22 cellular contexts compared by ENCODE assay signal in genomic region chr4:6727943-6728250, GRCh38. TPM values are rescaled to one million over a fixed set of nuclear protein-coding genes. Genes with fewer than 3 reads are reported as not detected.
DNase-seq lines count a peak whose midpoint lies in the region; ATAC-seq and TF ChIP-seq lines count a peak whose summit lies in the region.
"Had no signal": no experiment of that assay in that cellular context is flagged by ENCODE, and none has a peak within 500 bp of the region (broad histone marks: within the 10 kb centered on the region; RNA-seq: fewer than 3 reads in every experiment).

No MANE protein-coding gene starts in this region.

- ATAC-seq in stimulated activated naive CD8-positive, alpha-beta T cell treated with anti-CD3 and anti-CD28 coated beads, Interleukin-15, Interleukin-2, amounts not matched to agents 100 U/mL and 50 U/mL, for 24 hours, result no peak
- ATAC-seq in HG02610 (IDR thresholded peaks at IDR 0.05; ENCODE audit: unreplicated experiment), result no peak
- ATAC-seq: activated naive CD4-positive, alpha-beta T cell treated with anti-CD3 and anti-CD28 coated beads, Interleukin-2, amount 50 U/mL, for 72 hours; naive thymus-derived CD8-positive, alpha-beta T cell had no signal

- no peaks in the 10 kb centered on the region for H3K9me3 Mint-ChIP-seq in mesothelial cell of epicardium
- H3K9me3 Mint-ChIP-seq: activated naive CD4-positive, alpha-beta T cell treated with anti-CD3 and anti-CD28 coated beads, Interleukin-2, amount 50 U/mL, for 72 hours; naive thymus-derived CD8-positive, alpha-beta T cell had no signal

- peaks cover 2% of the 10 kb centered on the region for H3K4me1 Mint-ChIP-seq in mesothelial cell of epicardium

- no peaks in the 10 kb centered on the region for H3K27me3 Mint-ChIP-seq in mesothelial cell of epicardium (ENCODE audit: low read depth)
- H3K27me3 Mint-ChIP-seq: naive thymus-derived CD8-positive, alpha-beta T cell had no signal

- no peak for TF ChIP-seq CTCF in A673 (conservative IDR thresholded peaks at IDR 0.05; ENCODE audit: low read depth, low read length)
- no peak for TF ChIP-seq CTCF in GM10248 (IDR thresholded peaks at IDR 0.05; ENCODE audit: control extremely low read depth, extremely low read depth, low read depth, missing control alignments)
- no peak for TF ChIP-seq CTCF in astrocyte of the spinal cord (IDR thresholded peaks at IDR 0.05; ENCODE audit: low read depth, low read length)
- no peak for TF ChIP-seq CTCF in mesothelial cell of epicardium (IDR thresholded peaks at IDR 0.05; ENCODE audit: unreplicated experiment)

- peak; percentile 19 for DNase-seq in A673 (ENCODE audit: low spot score)
- DNase-seq in GM10248 (ENCODE audit: extremely low spot score), result peak; percentile 15
- DNase-seq in astrocyte of the spinal cord (ENCODE audit: low read depth, low spot score), result peak; percentile 34
- no peak for DNase-seq in mesothelial cell of epicardium (ENCODE audit: low spot score in 2 of 2, unreplicated experiment in 2 of 2)
- no peak for DNase-seq in NCI-H1694 (lab: John Stamatoyannopoulos, UW)
- no peak for DNase-seq in NCI-H2171 (lab: John Stamatoyannopoulos, UW)
- no peak for DNase-seq in stimulated activated naive CD8-positive, alpha-beta T cell treated with anti-CD3 and anti-CD28 coated beads, Interleukin-15, Interleukin-2, amounts not matched to agents 100 U/mL and 50 U/mL, for 24 hours
- DNase-seq: activated CD4-positive, alpha-beta T cell treated with anti-CD3 and anti-CD28 coated beads, Interleukin-2, amount 50 U/mL, for 4 hours; activated T-cell treated with anti-CD3 and anti-CD28 coated beads, Interleukin-2, amount 50 U/mL, for 48 hours; DND-41; erythroblast; foreskin melanocyte; kidney glomerular epithelial cell; mammary epithelial cell; naive thymus-derived CD8-positive, alpha-beta T cell; NCI-H1930; NCI-H446 treated with DMSO at 0.1 percent for 48 hours; stomach had no signal

- H3K27ac Mint-ChIP-seq in mesothelial cell of epicardium, result peak overlapping the region; percentile 22

- no peak overlapping the region for H3K4me3 ChIP-seq in A673 (ENCODE audit: low read depth, low read length, poor library complexity, severe bottlenecking)
- no peak overlapping the region for H3K4me3 ChIP-seq in astrocyte of the spinal cord (ENCODE audit: low read depth, low read length)
- H3K4me3 ChIP-seq: vagina had no signal

- H3K27ac ChIP-seq in A673 (ENCODE audit: low read depth, low read length, poor library complexity, severe bottlenecking), result no peak overlapping the region
- H3K27ac ChIP-seq: KMS-11, vagina had no signal

- in situ Hi-C loops in astrocyte of the spinal cord (cut with HindIII; ENCODE audit: low sequenced_read_pairs), result no loop called here

- H3K36me3 Mint-ChIP-seq in mesothelial cell of epicardium, result no peaks in the 10 kb centered on the region
- H3K36me3 Mint-ChIP-seq: activated naive CD4-positive, alpha-beta T cell treated with anti-CD3 and anti-CD28 coated beads, Interleukin-2, amount 50 U/mL, for 72 hours; naive thymus-derived CD8-positive, alpha-beta T cell had no signal

- CTCF ChIA-PET in A673 (lab: Charles Lee), result no interaction called here
- CTCF ChIA-PET in GM10248 (lab: Yijun Ruan, JAX), result interaction anchor here (2.0 to 3.4 kb wide), 2 partner anchors 146 to 343 kb away, joined by 6 to 26 read pairs; no protein-coding TSS in a partner anchor

- H3K36me3 ChIP-seq in A673 (ENCODE audit: insufficient read depth, low read length, poor library complexity, severe bottlenecking), result no peaks in the 10 kb centered on the region
- H3K36me3 ChIP-seq: stomach, vagina had no signal

- no peak overlapping the region for H3K4me3 Mint-ChIP-seq in mesothelial cell of epicardium

- intact Hi-C loops in A673 (cut with micrococcal nuclease; ENCODE audit: unreplicated experiment), result no loop called here

- POLR2A ChIA-PET in A673 (lab: Charles Lee; ENCODE audit: low non-redundant PET), result no interaction called here
- POLR2A ChIA-PET in GM10248 (lab: Yijun Ruan, JAX), result no interaction called here

- H3K27me3 ChIP-seq in A673 (replicated peaks; ENCODE audit: insufficient read depth, low read depth, low read length, poor library complexity), result no peaks in the 10 kb centered on the region
- H3K27me3 ChIP-seq: stomach, vagina had no signal

- no TSS peak for BruUV-seq in A673 (replicated peaks; lab: Mats Ljungman, UMichigan)

- peaks cover 12% of the 10 kb centered on the region for H3K4me1 ChIP-seq in A673 (ENCODE audit: insufficient read depth, low read length, poor library complexity, severe bottlenecking)

- no peaks in the 10 kb centered on the region for H3K9me3 ChIP-seq in A673 (ENCODE audit: low read depth, low read length, poor library complexity, severe bottlenecking)
- H3K9me3 ChIP-seq: stomach, vagina had no signal

RNA-seq across cellular contexts. Expression of gene BLOC1S4, which starts 11.9 kb away (rescaled TPM):
- total RNA-seq in A673 (2021) (12.3 and 13.2 TPM in 2 replicates), mesothelial cell of epicardium (17.0 to 18.1 TPM (median 18.0 TPM) in 3 replicates)

RNA-seq across cellular contexts. Expression of gene MRFAP1L1, which starts 18.2 kb away (rescaled TPM):
- total RNA-seq in A673 (2021), result 60.8 and 61.0 TPM in 2 replicates
- 66.9 to 68.8 TPM (median 67.9 TPM) in 3 replicates for total RNA-seq in mesothelial cell of epicardium

RNA-seq across cellular contexts. Expression of gene S100P, which starts 34.2 kb away (rescaled TPM):
- total RNA-seq in A673 (2021), result 0.45 and 0.98 TPM in 2 replicates
- 1.1 to 4.6 TPM (median 3.4 TPM) in 3 replicates for total RNA-seq in mesothelial cell of epicardium

RNA-seq across cellular contexts. Expression of gene KIAA0232, which starts 54.6 kb away (rescaled TPM):
- total RNA-seq in A673 (2021), result 30.2 and 33.3 TPM in 2 replicates
- total RNA-seq in mesothelial cell of epicardium, result 36.5 to 39.6 TPM (median 37.8 TPM) in 3 replicates

Comparison
In these comparisons a context has a peak if more than half of its experiments do, and no peak if none do; other contexts are left out.
1. DNase-seq: peak in A673 (single experiment), GM10248 (single experiment) and astrocyte of the spinal cord (single experiment); none in mesothelial cell of epicardium (0 of 2), NCI-H1694 (single experiment), NCI-H2171 (single experiment) and stimulated activated naive CD8-positive, alpha-beta T cell treated with anti-CD3 and anti-CD28 coated beads, Interleukin-15, Interleukin-2, amounts not matched to agents 100 U/mL and 50 U/mL, for 24 hours (single experiment).